In genomic region chr10:33005322-33006282, GRCh38 we compare ENCODE assay signal across 8 cellular contexts. TPM values are rescaled to one million over a fixed set of nuclear protein-coding genes. Genes with fewer than 3 reads are reported as not detected.
DNase-seq lines count a peak whose midpoint lies in the region; ATAC-seq and TF ChIP-seq lines count a peak whose summit lies in the region.

No MANE protein-coding gene starts in this region.

- H3K23ac ChIP-seq in mesenchymal stem cell (ENCODE audit: low read length in 2 of 2) = peak overlapping the region in 1 of 2 experiments; percentile 69

- no peaks in the 10 kb centered on the region for H3K36me3 Mint-ChIP-seq in endodermal cell (ENCODE audit: low read depth)

- H3K14ac ChIP-seq in mesenchymal stem cell (ENCODE audit: low read length in 2 of 2) = peak overlapping the region in 1 of 2 experiments; percentile 60

- H3K27ac ChIP-seq in endodermal cell (ENCODE audit: low read depth, low read length) (peak overlapping the region; percentile 68), mesenchymal stem cell (ENCODE audit: low read length, poor library complexity, severe bottlenecking) (peak overlapping the region; percentile 91)

- peaks cover 7% of the 10 kb centered on the region for H3K79me1 ChIP-seq in mesenchymal stem cell (replicated peaks; ENCODE audit: low read length, poor library complexity, severe bottlenecking)

- H3K4me1 Mint-ChIP-seq in endodermal cell = peaks cover 15% of the 10 kb centered on the region

- peak; percentile 83 for ATAC-seq in stimulated activated naive CD8-positive, alpha-beta T cell treated with anti-CD3 and anti-CD28 coated beads, Interleukin-15, Interleukin-2, amounts not matched to agents 100 U/mL and 50 U/mL, for 24 hours
- no peak for ATAC-seq in HG03457 (IDR thresholded peaks at IDR 0.05; ENCODE audit: unreplicated experiment)

- no peak overlapping the region for H2BK120ac ChIP-seq in mesenchymal stem cell (ENCODE audit: low read depth, low read length)

- H3K9me3 ChIP-seq in HAP-1 (no peaks in the 10 kb centered on the region), endodermal cell (ENCODE audit: control insufficient read depth, low read length) (no peaks in the 10 kb centered on the region), mesenchymal stem cell (ENCODE audit: control insufficient read depth, low read length) (no peaks in the 10 kb centered on the region)

- no peak overlapping the region for H4K91ac ChIP-seq in mesenchymal stem cell (ENCODE audit: low read length)

- H3K9me3 Mint-ChIP-seq in endodermal cell = no peaks in the 10 kb centered on the region

- H3K4me3 ChIP-seq in HAP-1 = peak overlapping the region; percentile 20
- peak overlapping the region; percentile 64 for H3K4me3 ChIP-seq in endodermal cell (ENCODE audit: low read length)
- H3K4me3 ChIP-seq in mesenchymal stem cell (ENCODE audit: insufficient read depth in 1 of 2, low read depth in 1 of 2, low read length in 2 of 2) = peak overlapping the region; percentile 44 to 76

- no peak overlapping the region for H3K9ac ChIP-seq in endodermal cell (ENCODE audit: extremely low read depth, low read length, poor library complexity, severe bottlenecking)
- H3K9ac ChIP-seq in mesenchymal stem cell (ENCODE audit: low read length) = peak overlapping the region; percentile 93

- in situ Hi-C loops in HAP-1 (cut with MboI; ENCODE audit: low sequenced_read_pairs) = loop anchor here (10.0 kb wide), 1 partner anchor 101 kb away; no protein-coding TSS in a partner anchor

- H3K18ac ChIP-seq in mesenchymal stem cell (ENCODE audit: low read depth in 1 of 2, low read length in 2 of 2) = peak overlapping the region; percentile 64 to 91

- H3K4me1 ChIP-seq in HAP-1 = peaks cover 18% of the 10 kb centered on the region
- peaks cover 3% of the 10 kb centered on the region for H3K4me1 ChIP-seq in endodermal cell (ENCODE audit: control insufficient read depth, insufficient read depth, low read length)
- H3K4me1 ChIP-seq in mesenchymal stem cell (ENCODE audit: control insufficient read depth, insufficient read depth, low read depth, low read length) = peaks cover 12% of the 10 kb centered on the region

- peak overlapping the region; percentile 77 for H3K4me2 ChIP-seq in mesenchymal stem cell (ENCODE audit: low read length, poor library complexity, severe bottlenecking)

- peak overlapping the region in 1 of 2 experiments; percentile 74 for H3K4ac ChIP-seq in mesenchymal stem cell (ENCODE audit: low read depth in 1 of 2, low read length in 2 of 2)

- H2AK5ac ChIP-seq in mesenchymal stem cell (ENCODE audit: low read length, severe bottlenecking) = peak overlapping the region; percentile 40

- H2BK12ac ChIP-seq in mesenchymal stem cell (ENCODE audit: low read length in 2 of 2) = peak overlapping the region; percentile 69 to 88

- peaks cover 3% of the 10 kb centered on the region; the same call in 1 of the 2 replicates for H3K27me3 ChIP-seq in HAP-1 (ENCODE audit: low read depth)
- no peaks in the 10 kb centered on the region for H3K27me3 ChIP-seq in endodermal cell (ENCODE audit: control insufficient read depth, insufficient read depth, low read length, poor library complexity, severe bottlenecking)
- no peaks in the 10 kb centered on the region for H3K27me3 ChIP-seq in mesenchymal stem cell (ENCODE audit: control insufficient read depth in 1 of 2, insufficient read depth in 1 of 2, low read length in 2 of 2)

- WGBS in endodermal cell (ENCODE audit: insufficient coverage in 1 of 2, insufficient read length in 1 of 2), 2 experiments = 18 to 20% methylated on average over 10 to 34 of the region's 34 CpGs
- WGBS in mesenchymal stem cell = under 1% methylated on average over 29 of the region's 34 CpGs

- H2BK5ac ChIP-seq in mesenchymal stem cell (ENCODE audit: low read depth, low read length, poor library complexity, severe bottlenecking) = peak overlapping the region; percentile 99

- H2AFZ ChIP-seq in mesenchymal stem cell (ENCODE audit: low read depth, low read length) = peak overlapping the region; percentile 76

- H3K4me3 Mint-ChIP-seq in endodermal cell = peak overlapping the region; percentile 50

- peak overlapping the region; percentile 79 for H3K27ac Mint-ChIP-seq in endodermal cell

- H3K27me3 Mint-ChIP-seq in endodermal cell (ENCODE audit: insufficient read depth) = no peaks in the 10 kb centered on the region

- peak overlapping the region; percentile 26 for H2BK15ac ChIP-seq in mesenchymal stem cell (ENCODE audit: low read depth, poor library complexity, severe bottlenecking)

- peak overlapping the region; percentile 36 for H4K8ac ChIP-seq in mesenchymal stem cell (ENCODE audit: low read length)

- DNase-seq in EL = peak; percentile 97
- DNase-seq in HAP-1 (ENCODE audit: low spot score in 2 of 2) = peak; percentile 43 to 78
- DNase-seq in NCI-H146 treated with DMSO at 0.1 percent for 48 hours (lab: John Stamatoyannopoulos, UW; ENCODE audit: unreplicated experiment) = peak; percentile 13
- peak; percentile 59 for DNase-seq in activated CD4-positive, alpha-beta T cell treated with anti-CD3 and anti-CD28 coated beads for 48 hours
- DNase-seq in endodermal cell = peak; percentile 92
- peak; percentile 96 for DNase-seq in mesenchymal stem cell
- DNase-seq in stimulated activated naive CD8-positive, alpha-beta T cell treated with anti-CD3 and anti-CD28 coated beads, Interleukin-15, Interleukin-2, amounts not matched to agents 100 U/mL and 50 U/mL, for 24 hours = peak; percentile 59

- TF ChIP-seq CTCF in endodermal cell (conservative IDR thresholded peaks at IDR 0.05) = no peak

- H3K36me3 ChIP-seq in HAP-1 (replicated peaks) (no peaks in the 10 kb centered on the region; the same call in 1 of the 2 replicates), endodermal cell (ENCODE audit: control insufficient read depth, insufficient read depth, low read length) (no peaks in the 10 kb centered on the region), mesenchymal stem cell (ENCODE audit: control insufficient read depth in 1 of 2, insufficient read depth in 2 of 2, low read depth in 1 of 2, low read length in 2 of 2) (no peaks in the 10 kb centered on the region)

RNA-seq across cellular contexts. Expression of gene ITGB1, which starts 47.6 kb away (rescaled TPM):
- total RNA-seq in endodermal cell = 100 to 1,000 TPM; 239 to 285 TPM
- polyA plus RNA-seq in endodermal cell (2013, experiment 1 of 2) = 324 TPM
- polyA plus RNA-seq in endodermal cell (2013, experiment 2 of 2) = 351 TPM
- polyA plus RNA-seq in mesenchymal stem cell (2013, experiment 1 of 2) = 1,059 TPM
- 1,073 TPM for polyA plus RNA-seq in mesenchymal stem cell (2013, experiment 2 of 2)

Comparison
In these comparisons a context has a peak if more than half of its experiments do, and no peak if none do; other contexts are left out.
1. DNase-seq: peak in every context shown above with its lines; median percentile 97 in EL; 96 in mesenchymal stem cell; 92 in endodermal cell; 60 in HAP-1; 59 in activated CD4-positive, alpha-beta T cell treated with anti-CD3 and anti-CD28 coated beads for 48 hours; 59 in stimulated activated naive CD8-positive, alpha-beta T cell treated with anti-CD3 and anti-CD28 coated beads, Interleukin-15, Interleukin-2, amounts not matched to agents 100 U/mL and 50 U/mL, for 24 hours; 13 in NCI-H146 treated with DMSO at 0.1 percent for 48 hours.